In genomic region chr10:12656518-12657142, GRCh38 we compare ENCODE assay signal across 8 cellular contexts.
DNase-seq lines count a peak whose midpoint lies in the region; ATAC-seq and TF ChIP-seq lines count a peak whose summit lies in the region.

No MANE protein-coding gene starts in this region.

- no peak overlapping the region for H3K4me2 ChIP-seq in OCI-LY7 (ENCODE audit: low read length)

- CTCF ChIA-PET in OCI-LY7 (lab: Charles Lee; ENCODE audit: unreplicated experiment): interaction anchor here (0.5 to 1.6 kb wide), 7 partner anchors 12 to 413 kb away, joined by 3 to 8 read pairs (median 3); no protein-coding TSS in a partner anchor

- POLR2A ChIA-PET in OCI-LY7 (lab: Charles Lee): interaction anchor here (0.5 to 1.6 kb wide), 8 partner anchors 9 to 379 kb away, joined by 3 to 10 read pairs (median 4); no protein-coding TSS in a partner anchor

- H3K4me3 ChIP-seq in OCI-LY7 (ENCODE audit: low read depth, low read length, poor library complexity, severe bottlenecking) (no peak overlapping the region), coronary artery (no peak overlapping the region), mucosa of descending colon (no peak overlapping the region)

- no TSS peak for BruUV-seq in OCI-LY7 (replicated peaks; lab: Mats Ljungman, UMichigan)

- H3K4me1 ChIP-seq in OCI-LY7 (ENCODE audit: insufficient read depth, low read length, poor library complexity, severe bottlenecking) (no peaks in the 10 kb centered on the region), mucosa of descending colon (ENCODE audit: low read depth) (no peaks in the 10 kb centered on the region)

- TF ChIP-seq CTCF in OCI-LY7 (conservative IDR thresholded peaks at IDR 0.05; ENCODE audit: low read length) (peak; percentile 94), coronary artery (IDR thresholded peaks at IDR 0.05) (peak; percentile 51), mucosa of descending colon (IDR thresholded peaks at IDR 0.05) (peak; percentile 49)

- intact Hi-C loops in OCI-LY7 (cut with micrococcal nuclease; ENCODE audit: unreplicated experiment) (loop anchor here (1.0 to 5.0 kb wide), 2 partner anchors 169 to 392 kb away; no protein-coding TSS in a partner anchor), mucosa of descending colon (cut with DNase I, micrococcal nuclease) (loop anchor here (5.0 to 10.0 kb wide), 2 partner anchors 392 to 394 kb away; no protein-coding TSS in a partner anchor)

- no peaks in the 10 kb centered on the region for H3K79me2 ChIP-seq in OCI-LY7 (ENCODE audit: insufficient read depth, low read depth, low read length)

- H3K9me2 ChIP-seq in OCI-LY7 (ENCODE audit: insufficient read depth, low read length): no peaks in the 10 kb centered on the region

- peaks cover 10% of the 10 kb centered on the region; the same call in 1 of the 2 replicates for H3K9me3 ChIP-seq in OCI-LY7 (ENCODE audit: low read length)
- H3K9me3 ChIP-seq in mucosa of descending colon: no peaks in the 10 kb centered on the region

- no peaks in the 10 kb centered on the region; the same call in 1 of the 2 replicates for H3K36me3 ChIP-seq in OCI-LY7 (ENCODE audit: insufficient read depth, low read length)
- no peaks in the 10 kb centered on the region for H3K36me3 ChIP-seq in mucosa of descending colon (ENCODE audit: low read depth)

- DNase-seq in DMS53 treated with DMSO at 0.1 percent for 48 hours (lab: John Stamatoyannopoulos, UW; ENCODE audit: unreplicated experiment): peak; percentile 91
- peak; percentile 46 for DNase-seq in HT-29 (ENCODE audit: low spot score)
- DNase-seq in OCI-LY7 (ENCODE audit: low spot score): peak; percentile 72
- no peak for DNase-seq in coronary artery (ENCODE audit: low spot score)
- DNase-seq in mucosa of descending colon: no peak

- H2AFZ ChIP-seq in OCI-LY7 (ENCODE audit: low read length): no peak overlapping the region

- no peak overlapping the region for H3K27ac ChIP-seq in OCI-LY7 (ENCODE audit: low read depth, low read length, poor library complexity, severe bottlenecking)
- no peak overlapping the region for H3K27ac ChIP-seq in coronary artery

- peak; percentile 84 for ATAC-seq in mucosa of descending colon
- no peak for ATAC-seq in GM21515 (IDR thresholded peaks at IDR 0.05; ENCODE audit: unreplicated experiment)
- no peak for ATAC-seq in HG02973 (IDR thresholded peaks at IDR 0.05; ENCODE audit: unreplicated experiment)
- ATAC-seq in HG02884 (IDR thresholded peaks at IDR 0.05; ENCODE audit: unreplicated experiment): no peak

- H4K20me1 ChIP-seq in OCI-LY7 (ENCODE audit: insufficient read depth, low read length): no peaks in the 10 kb centered on the region

Comparison
In these comparisons a context has a peak if more than half of its experiments do, and no peak if none do; other contexts are left out.
1. DNase-seq: peak in DMS53 treated with DMSO at 0.1 percent for 48 hours (single experiment), HT-29 (single experiment) and OCI-LY7 (single experiment); none in coronary artery (single experiment) and mucosa of descending colon (0 of 3).
2. Peak in every context shown above with its lines, with median percentiles within 50 percentile points of each other: CTCF ChIP-seq.